Comparison of ENCODE assay signal across 1 cellular context in the genomic region with DNA sequence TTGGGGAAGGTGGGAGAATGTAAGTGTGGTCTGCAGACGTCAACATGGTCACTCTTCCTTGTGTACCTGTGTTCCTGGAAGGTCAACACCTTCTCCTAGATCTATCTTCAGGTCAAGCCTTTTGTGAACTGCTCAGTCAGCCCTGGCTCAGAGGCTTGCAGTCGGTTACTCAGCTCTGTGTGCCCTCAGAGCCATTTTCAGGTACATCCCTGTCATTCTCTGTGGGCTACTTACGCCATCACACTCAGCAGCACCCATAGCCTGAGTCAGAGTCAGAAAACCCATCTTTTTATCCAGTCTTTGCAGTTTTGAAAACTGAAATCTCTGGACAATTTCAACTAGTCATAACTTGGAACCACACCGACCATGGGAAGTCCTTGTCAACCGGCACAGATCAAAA.
TF ChIP-seq lines count a peak whose summit lies in the region.

No MANE protein-coding gene starts in this region.

TF ChIP-seq in A549, 52 proteins besides CTCF, POLR2A, EP300 and RAD21 (continued from another document):
- TF ChIP-seq JUNB (IDR thresholded peaks at IDR 0.05), result no peak
